Comparison of ENCODE assay signal across 14 cellular contexts in genomic region chr13:26983533-26984315, GRCh38.
DNase-seq lines count a peak whose midpoint lies in the region; ATAC-seq and TF ChIP-seq lines count a peak whose summit lies in the region.
"Had no signal": no experiment of that assay in that cellular context is flagged by ENCODE, and none has a peak within 500 bp of the region (broad histone marks: within the 10 kb centered on the region; RNA-seq: fewer than 3 reads in every experiment).

No MANE protein-coding gene starts in this region.

- intact Hi-C loops in CD14-positive monocyte (cut with micrococcal nuclease) (loop anchor here in 1 of 2 donors (10.0 kb wide), 2 partner anchors 301 to 1001 kb away; partner anchors contain the start of gene URAD), esophagus muscularis mucosa (cut with DNase I) (no loop called here)

- H3K4me3 ChIP-seq in OCI-LY3 (ENCODE audit: low read length) (no peak overlapping the region), esophagus muscularis mucosa (peak overlapping the region in 2 of 4 donors; percentile 15 to 22), parathyroid adenoma (ENCODE audit: low read depth, low read length) (no peak overlapping the region)

- H3K9me3 Mint-ChIP-seq in CD14-positive monocyte = no peaks in the 10 kb centered on the region
- H3K9me3 Mint-ChIP-seq: memory B cell had no signal

- H3K27ac ChIP-seq in OCI-LY3 (ENCODE audit: low read length) (no peak overlapping the region), esophagus muscularis mucosa (replicated peaks in 1 of 4) (peak overlapping the region; percentile 82 to 89 (median 89)), parathyroid adenoma (peak overlapping the region; percentile 37)
- H3K27ac ChIP-seq: foreskin keratinocyte had no signal

- ATAC-seq in HG03159 (IDR thresholded peaks at IDR 0.05; ENCODE audit: unreplicated experiment) = no peak
- no peak for ATAC-seq in GM21576 (IDR thresholded peaks at IDR 0.05; ENCODE audit: unreplicated experiment)

- TF ChIP-seq POLR2A in esophagus muscularis mucosa (IDR thresholded peaks at IDR 0.05; ENCODE audit: low read depth) = no peak

- H3K9ac ChIP-seq in OCI-LY3 (ENCODE audit: low read length) = no peak overlapping the region
- no peak overlapping the region for H3K9ac ChIP-seq in parathyroid adenoma

- peaks cover 5% of the 10 kb centered on the region for H3K4me1 ChIP-seq in OCI-LY3 (ENCODE audit: low read length)
- H3K4me1 ChIP-seq in esophagus muscularis mucosa = peaks cover 14 to 54% (median 47%) of the 10 kb centered on the region in 4 donors
- no peaks in the 10 kb centered on the region for H3K4me1 ChIP-seq in parathyroid adenoma
- H3K4me1 ChIP-seq: foreskin keratinocyte had no signal

- DNase-seq in CD14-positive monocyte (ENCODE audit: low spot score) (no peak), esophagus muscularis mucosa (ENCODE audit: extremely low spot score) (no peak), DMS53 treated with DMSO at 0.1 percent for 48 hours (lab: John Stamatoyannopoulos, UW; ENCODE audit: unreplicated experiment) (no peak), DMS 273 treated with DMSO at 0.1 percent for 48 hours (lab: John Stamatoyannopoulos, UW) (no peak)
- DNase-seq: activated CD8-positive, alpha-beta memory T cell treated with anti-CD3 and anti-CD28 coated beads, Interleukin-2, amount 50 U/mL, for 4 hours; COR-L47; NCI-H446 had no signal

- peaks cover 35% of the 10 kb centered on the region for H3K27me3 ChIP-seq in OCI-LY3 (ENCODE audit: low read depth, low read length)
- H3K27me3 ChIP-seq in esophagus muscularis mucosa = no peaks in the 10 kb centered on the region
- H3K27me3 ChIP-seq in parathyroid adenoma (ENCODE audit: control insufficient read depth, insufficient read depth, low read length) = no peaks in the 10 kb centered on the region

- H3K36me3 ChIP-seq in OCI-LY3 (replicated peaks; ENCODE audit: low read depth, low read length) (no peaks in the 10 kb centered on the region), esophagus muscularis mucosa (no peaks in the 10 kb centered on the region), parathyroid adenoma (ENCODE audit: control insufficient read depth, insufficient read depth, low read length) (no peaks in the 10 kb centered on the region)

- WGBS in esophagus muscularis mucosa = 68% methylated on average over 12 of the region's 12 CpGs

- H3K4me3 Mint-ChIP-seq in CD14-positive monocyte = peak overlapping the region in 1 of 2 donors; percentile 81
- H3K4me3 Mint-ChIP-seq: brain, memory B cell had no signal

- H3K4me1 Mint-ChIP-seq in CD14-positive monocyte = peaks cover 19% of the 10 kb centered on the region
- H3K4me1 Mint-ChIP-seq: brain had no signal

- no peak for TF ChIP-seq EP300 in esophagus muscularis mucosa (IDR thresholded peaks at IDR 0.05)

- H3K4me2 ChIP-seq in OCI-LY3 (ENCODE audit: low read length) = no peak overlapping the region
- H3K4me2 ChIP-seq in parathyroid adenoma (ENCODE audit: low read length) = no peak overlapping the region

- peak overlapping the region; percentile 86 to 97 (median 94) for H3K27ac Mint-ChIP-seq in CD14-positive monocyte
- H3K27ac Mint-ChIP-seq: brain, memory B cell had no signal

- H3K36me3 Mint-ChIP-seq in CD14-positive monocyte = no peaks in the 10 kb centered on the region
- H3K36me3 Mint-ChIP-seq: brain, memory B cell had no signal

- no peaks in the 10 kb centered on the region for H3K9me3 ChIP-seq in OCI-LY3 (ENCODE audit: insufficient read depth, low read length)
- no peaks in the 10 kb centered on the region for H3K9me3 ChIP-seq in esophagus muscularis mucosa
- no peaks in the 10 kb centered on the region for H3K9me3 ChIP-seq in parathyroid adenoma (ENCODE audit: control insufficient read depth, low read length)

- TF ChIP-seq CTCF in CD14-positive monocyte (IDR thresholded peaks at IDR 0.05) (no peak), OCI-LY3 (IDR thresholded peaks at IDR 0.05; ENCODE audit: low read depth, low read length) (no peak), esophagus muscularis mucosa (IDR thresholded peaks at IDR 0.05) (no peak), parathyroid adenoma (IDR thresholded peaks at IDR 0.05) (no peak)

- no peaks in the 10 kb centered on the region for H3K27me3 Mint-ChIP-seq in CD14-positive monocyte (ENCODE audit: low read depth in 3 of 3)

- H3K79me2 ChIP-seq in OCI-LY3 (ENCODE audit: low read length) (no peaks in the 10 kb centered on the region), parathyroid adenoma (no peaks in the 10 kb centered on the region)

- 0 out of 2 replicates have a peak overlapping the region, but pooled peaks have one; percentile 6 for H2AFZ ChIP-seq in OCI-LY3 (ENCODE audit: low read depth, low read length)
- H2AFZ ChIP-seq in parathyroid adenoma = peak overlapping the region; percentile 54

- no peaks in the 10 kb centered on the region for H4K20me1 ChIP-seq in OCI-LY3 (ENCODE audit: insufficient read depth, low read length)
